Comparison of ENCODE assay signal across 13 cellular contexts in the genomic region with DNA sequence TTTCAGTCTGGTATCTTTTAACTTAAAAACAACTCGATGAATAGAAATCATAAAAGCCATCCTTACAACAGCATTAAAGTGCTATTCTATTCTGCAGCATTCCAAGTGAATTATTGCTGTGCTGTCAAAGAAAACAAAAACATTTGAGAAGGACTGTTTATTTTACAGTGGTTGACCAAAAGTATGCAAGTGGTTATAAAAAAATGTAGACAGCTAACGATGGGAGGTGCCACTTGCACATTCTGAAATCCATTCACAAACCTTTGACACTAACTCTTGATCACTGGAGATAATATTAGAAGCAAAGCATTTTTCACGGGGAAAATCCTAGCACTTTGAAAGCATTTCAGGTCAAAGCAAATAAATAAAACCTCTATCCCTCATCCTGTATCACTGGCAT. TPM values are rescaled to one million over a fixed set of nuclear protein-coding genes. Genes with fewer than 3 reads are reported as not detected.
DNase-seq lines count a peak whose midpoint lies in the region; ATAC-seq and TF ChIP-seq lines count a peak whose summit lies in the region.
"Had no signal": no experiment of that assay in that cellular context is flagged by ENCODE, and none has a peak within 500 bp of the region (broad histone marks: within the 10 kb centered on the region; RNA-seq: fewer than 3 reads in every experiment).

No MANE protein-coding gene starts in this region.

- POLR2A ChIA-PET in HEK293T (lab: Yijun Ruan, JAX) = no interaction called here

- DNase-seq in A172 (ENCODE audit: low spot score) = peak; percentile 86
- no peak for DNase-seq in HEK293T (ENCODE audit: extremely low spot score)
- DNase-seq in amniotic epithelial cell (ENCODE audit: low read depth) = peak; percentile 98
- DNase-seq in hepatic stellate cell (ENCODE audit: low spot score) = peak; percentile 69
- DNase-seq in stimulated activated naive CD4-positive, alpha-beta T cell (lab: John Stamatoyannopoulos, UW) = no peak
- DNase-seq: activated CD4-positive, alpha-beta T cell treated with anti-CD3 and anti-CD28 coated beads for 1 hour; cortex of kidney; naive thymus-derived CD8-positive, alpha-beta T cell; NCI-H1930 had no signal

- ATAC-seq in HG03342 (IDR thresholded peaks at IDR 0.05; ENCODE audit: unreplicated experiment) (no peak), GM21390 (IDR thresholded peaks at IDR 0.05; ENCODE audit: unreplicated experiment) (no peak), GM18517 (IDR thresholded peaks at IDR 0.05; ENCODE audit: unreplicated experiment) (no peak)
- ATAC-seq: naive thymus-derived CD8-positive, alpha-beta T cell had no signal

- CTCF ChIA-PET in HEK293T (lab: Yijun Ruan, JAX) = no interaction called here

TF ChIP-seq in HEK293T, 16 proteins besides CTCF, POLR2A, EP300 and RAD21:
- TF ChIP-seq, protein P1, sequence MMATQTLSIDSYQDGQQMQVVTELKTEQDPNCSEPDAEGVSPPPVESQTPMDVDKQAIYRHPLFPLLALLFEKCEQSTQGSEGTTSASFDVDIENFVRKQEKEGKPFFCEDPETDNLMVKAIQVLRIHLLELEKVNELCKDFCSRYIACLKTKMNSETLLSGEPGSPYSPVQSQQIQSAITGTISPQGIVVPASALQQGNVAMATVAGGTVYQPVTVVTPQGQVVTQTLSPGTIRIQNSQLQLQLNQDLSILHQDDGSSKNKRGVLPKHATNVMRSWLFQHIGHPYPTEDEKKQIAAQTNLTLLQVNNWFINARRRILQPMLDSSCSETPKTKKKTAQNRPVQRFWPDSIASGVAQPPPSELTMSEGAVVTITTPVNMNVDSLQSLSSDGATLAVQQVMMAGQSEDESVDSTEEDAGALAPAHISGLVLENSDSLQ (IDR thresholded peaks at IDR 0.05) = peak; percentile 55; the same call in 1 of the 2 replicates
- no peak for TF ChIP-seq SP1 (IDR thresholded peaks at IDR 0.05)

RNA-seq across cellular contexts. Expression of a gene that starts 55.6 kb away (rescaled TPM):
- total RNA-seq in A172 (2014; rRNA removed; shearing (Covaris generic)) = 0.77 and 2.8 TPM in 2 replicates
- total RNA-seq: activated T-helper 2 cell treated with anti-CD3 and anti-CD28 coated beads, Interferon-gamma antibody, Interleukin-2, Interleukin-4, amounts not matched to agents 10 μg/mL and 5 μg/mL and 100 μg/mL, durations not matched to agents 14 hours and 24 hours and 36 hours; naive thymus-derived CD8-positive, alpha-beta T cell had no signal

Comparison
In these comparisons a context has a peak if more than half of its experiments do, and no peak if none do; other contexts are left out.
1. DNase-seq: peak in A172 (single experiment), amniotic epithelial cell (single experiment) and hepatic stellate cell (single experiment); none in HEK293T (single experiment) and stimulated activated naive CD4-positive, alpha-beta T cell (0 of 6).